ENCODE assay signal across 23 cellular contexts in the genomic region with DNA sequence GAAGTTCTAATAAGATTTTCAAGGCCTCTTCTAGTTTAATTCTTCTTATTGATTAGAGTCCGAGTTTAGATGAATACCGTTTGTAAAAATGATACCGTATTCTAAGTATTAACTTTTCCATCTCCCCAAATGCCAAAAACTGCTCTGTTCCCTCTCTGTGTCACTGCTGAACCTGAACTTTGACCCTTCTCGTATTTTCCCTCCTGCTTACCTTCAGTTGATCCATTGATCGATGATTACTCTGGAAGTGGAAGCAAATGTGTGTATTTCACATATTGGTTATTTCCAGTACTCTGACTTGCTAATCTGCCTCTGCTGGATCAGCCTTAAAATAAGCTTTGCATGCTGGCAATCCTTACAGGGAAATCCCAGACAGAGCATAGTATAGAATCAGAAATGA.
"Had no signal": no experiment of that assay in that cellular context is flagged by ENCODE, and none has a peak within 500 bp of the region (broad histone marks: within the 10 kb centered on the region; RNA-seq: fewer than 3 reads in every experiment).

No MANE protein-coding gene starts in this region.

- H3K9ac ChIP-seq: KMS-11 had no signal

- DNase-seq: Kasumi-1, MM.1S, NCI-H1092 treated with DMSO at 0.1 percent for 48 hours, NCI-H1436, NCI-H187, NCI-H2029, NCI-H2081 treated with DMSO at 0.1 percent for 48 hours, NCI-H2171, NCI-H226, NCI-H446, NCI-H510A, NCI-H524 treated with DMSO at 0.1 percent for 48 hours, NCI-H69, NCI-H774, Right ventricle myocardium superior, RPMI8226, SIG-M5 had no signal

- FAIRE-seq: K562, RCC 7860 had no signal

- H3K27ac Mint-ChIP-seq: IgD-negative memory B cell had no signal

- ATAC-seq: K562 had no signal

- H3K9me3 Mint-ChIP-seq: IgD-negative memory B cell had no signal

- H3K27me3 Mint-ChIP-seq: IgD-negative memory B cell had no signal

- H3K4me1 Mint-ChIP-seq: IgD-negative memory B cell had no signal

- H3K9me3 ChIP-seq: SJSA1 had no signal

- H3K27me3 ChIP-seq: SJSA1 had no signal

- H3K4me2 ChIP-seq: KMS-11 had no signal

- H3K4me3 ChIP-seq: K562, SJSA1, SK-N-MC had no signal

- H3K27ac ChIP-seq: KMS-11, SJSA1, SK-N-MC had no signal

- H3K4me3 Mint-ChIP-seq: IgD-negative memory B cell had no signal
